ENCODE assay signal across 1 cellular context in the genomic region with DNA sequence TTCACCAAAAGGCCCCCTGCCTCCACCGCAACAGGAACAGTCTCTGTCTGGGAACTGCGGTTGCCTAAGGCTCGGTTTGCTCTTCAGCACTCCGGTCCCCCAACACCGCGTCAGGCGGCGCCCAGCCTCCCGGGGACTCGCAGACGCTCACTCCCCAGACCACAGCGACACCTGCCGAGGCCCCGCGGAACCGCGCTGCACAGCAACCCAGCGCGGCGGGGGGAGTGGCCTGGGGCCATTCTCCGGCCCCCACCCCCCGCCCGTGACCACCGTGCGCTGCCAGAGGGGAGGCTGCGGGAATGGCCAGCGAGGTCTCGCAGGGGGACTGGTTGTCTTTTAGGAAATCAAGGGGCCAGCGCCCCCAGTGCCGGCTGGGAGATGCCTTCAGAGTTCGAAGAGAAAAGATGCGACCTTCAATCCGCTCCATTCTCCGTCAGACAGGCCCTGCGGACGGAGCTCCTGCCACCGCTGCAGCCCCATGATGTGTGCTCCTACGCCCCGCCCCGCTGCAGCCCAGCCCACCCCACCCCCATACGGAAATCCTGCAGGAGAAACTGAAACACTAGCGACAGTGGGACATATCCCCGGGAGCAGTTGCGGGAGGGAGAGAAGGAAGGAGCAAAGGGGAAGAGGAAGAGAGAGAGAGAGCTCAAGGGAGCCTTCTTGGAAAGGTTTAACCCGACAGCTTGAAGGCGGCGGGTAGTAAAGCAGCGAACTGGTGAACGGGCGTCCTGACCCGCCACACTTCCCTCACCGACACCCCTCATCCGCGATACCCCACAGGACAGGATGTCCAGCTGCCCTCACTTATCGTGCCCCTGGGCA.
TF ChIP-seq lines count a peak whose summit lies in the region.

No MANE protein-coding gene starts in this region.

TF ChIP-seq in HepG2, 621 proteins besides CTCF, POLR2A, EP300 and RAD21 (continued from another document):
- TF ChIP-seq, protein P1, sequence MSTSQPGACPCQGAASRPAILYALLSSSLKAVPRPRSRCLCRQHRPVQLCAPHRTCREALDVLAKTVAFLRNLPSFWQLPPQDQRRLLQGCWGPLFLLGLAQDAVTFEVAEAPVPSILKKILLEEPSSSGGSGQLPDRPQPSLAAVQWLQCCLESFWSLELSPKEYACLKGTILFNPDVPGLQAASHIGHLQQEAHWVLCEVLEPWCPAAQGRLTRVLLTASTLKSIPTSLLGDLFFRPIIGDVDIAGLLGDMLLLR (CRISPR knock-in tag; IDR thresholded peaks at IDR 0.05), result no peak
- TF ChIP-seq ZNF329 (CRISPR knock-in tag; IDR thresholded peaks at IDR 0.05; ENCODE audit: low read depth) (no peak), ETV5 (CRISPR knock-in tag; IDR thresholded peaks at IDR 0.05; ENCODE audit: borderline replicate concordance) (no peak; the same call in 1 of the 2 replicates), ARNT (IDR thresholded peaks at IDR 0.05) (no peak), SALL1 (CRISPR knock-in tag; IDR thresholded peaks at IDR 0.05) (peak; percentile 69), TEAD3 (CRISPR knock-in tag; optimal IDR thresholded peaks at IDR 0.05; ENCODE audit: borderline replicate concordance) (no peak), EED (CRISPR knock-in tag; IDR thresholded peaks at IDR 0.05) (no peak), U2AF2 (IDR thresholded peaks at IDR 0.05; ENCODE audit: low read depth, low read length) (no peak), RCOR2 (CRISPR knock-in tag; IDR thresholded peaks at IDR 0.05) (no peak), SIN3A (IDR thresholded peaks at IDR 0.05; ENCODE audit: borderline replicate concordance, low read depth, low read length) (no peak), ZSCAN22 (CRISPR knock-in tag; IDR thresholded peaks at IDR 0.05) (no peak), ZBTB1 (CRISPR knock-in tag; IDR thresholded peaks at IDR 0.05; ENCODE audit: borderline replicate concordance) (no peak), XBP1 (CRISPR knock-in tag; IDR thresholded peaks at IDR 0.05) (no peak), ZNF839 (CRISPR knock-in tag; IDR thresholded peaks at IDR 0.05; ENCODE audit: borderline replicate concordance) (no peak), ZSCAN30 (CRISPR knock-in tag; IDR thresholded peaks at IDR 0.05) (no peak), AKAP8 (CRISPR knock-in tag; IDR thresholded peaks at IDR 0.05) (no peak), TMF1 (CRISPR knock-in tag; IDR thresholded peaks at IDR 0.05; ENCODE audit: low read depth) (no peak), SMC3 (IDR thresholded peaks at IDR 0.05; ENCODE audit: low read length) (no peak), ZNF446 (CRISPR knock-in tag; IDR thresholded peaks at IDR 0.05) (no peak), BCL6 (CRISPR knock-in tag; IDR thresholded peaks at IDR 0.05) (peak; percentile 37; the same call in 1 of the 2 replicates), MYC (CRISPR knock-in tag; IDR thresholded peaks at IDR 0.05; ENCODE audit: borderline replicate concordance) (peak; percentile 64; the same call in 1 of the 2 replicates), ZNF577 (CRISPR knock-in tag; IDR thresholded peaks at IDR 0.05; ENCODE audit: borderline replicate concordance, low read depth) (no peak), ZNF260 (CRISPR knock-in tag; IDR thresholded peaks at IDR 0.05; ENCODE audit: borderline replicate concordance, low read depth) (no peak)
- TF ChIP-seq, protein P2, sequence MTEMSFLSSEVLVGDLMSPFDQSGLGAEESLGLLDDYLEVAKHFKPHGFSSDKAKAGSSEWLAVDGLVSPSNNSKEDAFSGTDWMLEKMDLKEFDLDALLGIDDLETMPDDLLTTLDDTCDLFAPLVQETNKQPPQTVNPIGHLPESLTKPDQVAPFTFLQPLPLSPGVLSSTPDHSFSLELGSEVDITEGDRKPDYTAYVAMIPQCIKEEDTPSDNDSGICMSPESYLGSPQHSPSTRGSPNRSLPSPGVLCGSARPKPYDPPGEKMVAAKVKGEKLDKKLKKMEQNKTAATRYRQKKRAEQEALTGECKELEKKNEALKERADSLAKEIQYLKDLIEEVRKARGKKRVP (CRISPR knock-in tag; IDR thresholded peaks at IDR 0.05), result no peak
- TF ChIP-seq, protein P3, sequence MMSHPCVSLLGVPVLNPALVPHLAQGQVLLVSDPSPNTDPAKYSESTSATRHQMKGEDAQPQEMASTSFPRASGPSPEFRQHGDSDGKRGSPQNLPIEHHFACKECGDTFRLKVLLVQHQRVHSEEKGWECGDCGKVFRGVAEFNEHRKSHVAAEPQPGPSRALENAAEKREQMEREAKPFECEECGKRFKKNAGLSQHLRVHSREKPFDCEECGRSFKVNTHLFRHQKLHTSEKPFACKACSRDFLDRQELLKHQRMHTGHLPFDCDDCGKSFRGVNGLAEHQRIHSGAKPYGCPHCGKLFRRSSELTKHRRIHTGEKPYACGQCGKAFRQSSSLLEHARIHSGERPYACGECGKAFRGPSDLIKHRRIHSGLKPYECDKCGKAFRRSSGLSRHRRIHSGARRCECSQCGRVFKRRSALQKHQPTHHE (CRISPR knock-in tag; IDR thresholded peaks at IDR 0.05; ENCODE audit: borderline replicate concordance), result no peak
- TF ChIP-seq, protein P4, sequence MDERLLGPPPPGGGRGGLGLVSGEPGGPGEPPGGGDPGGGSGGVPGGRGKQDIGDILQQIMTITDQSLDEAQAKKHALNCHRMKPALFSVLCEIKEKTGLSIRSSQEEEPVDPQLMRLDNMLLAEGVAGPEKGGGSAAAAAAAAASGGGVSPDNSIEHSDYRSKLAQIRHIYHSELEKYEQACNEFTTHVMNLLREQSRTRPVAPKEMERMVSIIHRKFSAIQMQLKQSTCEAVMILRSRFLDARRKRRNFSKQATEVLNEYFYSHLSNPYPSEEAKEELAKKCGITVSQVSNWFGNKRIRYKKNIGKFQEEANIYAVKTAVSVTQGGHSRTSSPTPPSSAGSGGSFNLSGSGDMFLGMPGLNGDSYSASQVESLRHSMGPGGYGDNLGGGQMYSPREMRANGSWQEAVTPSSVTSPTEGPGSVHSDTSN (CRISPR knock-in tag; IDR thresholded peaks at IDR 0.05), result no peak
- TF ChIP-seq, protein P5, sequence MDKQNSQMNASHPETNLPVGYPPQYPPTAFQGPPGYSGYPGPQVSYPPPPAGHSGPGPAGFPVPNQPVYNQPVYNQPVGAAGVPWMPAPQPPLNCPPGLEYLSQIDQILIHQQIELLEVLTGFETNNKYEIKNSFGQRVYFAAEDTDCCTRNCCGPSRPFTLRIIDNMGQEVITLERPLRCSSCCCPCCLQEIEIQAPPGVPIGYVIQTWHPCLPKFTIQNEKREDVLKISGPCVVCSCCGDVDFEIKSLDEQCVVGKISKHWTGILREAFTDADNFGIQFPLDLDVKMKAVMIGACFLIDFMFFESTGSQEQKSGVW (CRISPR knock-in tag; IDR thresholded peaks at IDR 0.05; ENCODE audit: borderline replicate concordance), result no peak
- TF ChIP-seq, protein P6, sequence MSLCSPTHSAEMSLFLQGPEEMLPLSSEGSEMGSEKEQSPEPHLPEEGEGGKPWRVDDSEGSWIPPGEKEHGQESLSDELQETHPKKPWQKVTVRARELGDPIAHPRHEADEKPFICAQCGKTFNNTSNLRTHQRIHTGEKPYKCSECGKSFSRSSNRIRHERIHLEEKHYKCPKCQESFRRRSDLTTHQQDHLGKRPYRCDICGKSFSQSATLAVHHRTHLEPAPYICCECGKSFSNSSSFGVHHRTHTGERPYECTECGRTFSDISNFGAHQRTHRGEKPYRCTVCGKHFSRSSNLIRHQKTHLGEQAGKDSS (CRISPR knock-in tag; IDR thresholded peaks at IDR 0.05; ENCODE audit: borderline replicate concordance, low read depth), result peak; percentile 75; the same call in 1 of the 2 replicates
